In the genomic region with DNA sequence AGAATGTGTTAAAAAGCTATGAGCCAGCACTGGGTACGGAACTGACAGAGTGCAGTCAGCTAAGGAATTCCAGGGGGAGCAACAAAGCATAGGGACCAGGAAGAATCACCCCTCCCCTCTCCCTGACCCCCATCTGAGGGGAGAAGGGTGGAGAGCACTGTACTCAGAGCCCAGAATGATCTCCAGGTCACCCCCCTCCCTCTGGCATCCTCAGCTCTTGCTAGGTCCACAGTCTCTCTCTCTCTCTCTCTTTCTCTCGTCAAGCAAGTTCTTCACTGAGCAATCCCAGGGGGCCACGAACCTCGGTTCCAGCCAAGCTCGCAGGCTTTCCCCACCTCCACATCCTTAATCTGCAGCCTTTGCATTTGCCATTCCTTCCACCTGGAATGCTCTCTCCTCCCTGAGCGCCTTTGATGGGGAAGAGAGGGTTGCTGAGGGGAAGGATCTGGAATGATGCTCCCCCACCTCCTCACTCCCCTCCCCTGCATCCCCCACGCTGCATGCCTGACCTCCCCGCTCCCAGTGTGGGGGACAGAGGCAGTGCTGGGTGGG, we compare ENCODE assay signal across 10 cellular contexts. TPM values are rescaled to one million over a fixed set of nuclear protein-coding genes. Genes with fewer than 3 reads are reported as not detected.
DNase-seq lines count a peak whose midpoint lies in the region; ATAC-seq and TF ChIP-seq lines count a peak whose summit lies in the region.
"Had no signal": no experiment of that assay in that cellular context is flagged by ENCODE, and none has a peak within 500 bp of the region (broad histone marks: within the 10 kb centered on the region; RNA-seq: fewer than 3 reads in every experiment).

No MANE protein-coding gene starts in this region.

- H2AFZ ChIP-seq in Karpas-422 (ENCODE audit: low read length), result no peak overlapping the region

- peaks cover 4% of the 10 kb centered on the region for H3K4me1 ChIP-seq in A673 (ENCODE audit: insufficient read depth, low read length, poor library complexity, severe bottlenecking)
- peaks cover 6% of the 10 kb centered on the region for H3K4me1 ChIP-seq in Karpas-422 (ENCODE audit: low read length)

- TF ChIP-seq CTCF in A673 (conservative IDR thresholded peaks at IDR 0.05; ENCODE audit: low read depth, low read length) (no peak), choroid plexus epithelial cell (conservative IDR thresholded peaks at IDR 0.05; ENCODE audit: low read depth, low read length) (peak; percentile 49)

- H3K4me3 ChIP-seq in A673 (ENCODE audit: low read depth, low read length, poor library complexity, severe bottlenecking) (peak overlapping the region; percentile 11), Karpas-422 (ENCODE audit: low read length) (no peak overlapping the region; the same call in 1 of the 2 replicates), choroid plexus epithelial cell (ENCODE audit: low read depth, low read length) (peak overlapping the region; percentile 17)

- H3K27me3 ChIP-seq in A673 (replicated peaks; ENCODE audit: insufficient read depth, low read depth, low read length, poor library complexity) (no peaks in the 10 kb centered on the region), Karpas-422 (ENCODE audit: low read length) (no peaks in the 10 kb centered on the region)

- no peaks in the 10 kb centered on the region for H3K36me3 ChIP-seq in A673 (ENCODE audit: insufficient read depth, low read length, poor library complexity, severe bottlenecking)
- no peaks in the 10 kb centered on the region for H3K36me3 ChIP-seq in Karpas-422 (ENCODE audit: insufficient read depth, low read length)

- H4K20me1 ChIP-seq in Karpas-422 (ENCODE audit: insufficient read depth, low read depth, low read length), result no peaks in the 10 kb centered on the region

- BruUV-seq in A673 (replicated peaks; lab: Mats Ljungman, UMichigan), result no TSS peak

- POLR2A ChIA-PET in A673 (lab: Charles Lee; ENCODE audit: low non-redundant PET), result interaction anchor here (0.6 kb wide), 2 partner anchors 60 to 272 kb away, joined by 3 to 11 read pairs; no protein-coding TSS in a partner anchor

- peak overlapping the region; percentile 42 for H3K4me2 ChIP-seq in Karpas-422 (ENCODE audit: low read depth, low read length, poor library complexity, severe bottlenecking)

- H3K79me2 ChIP-seq in Karpas-422 (ENCODE audit: low read length), result no peaks in the 10 kb centered on the region

- no peak for ATAC-seq in GM18520 (IDR thresholded peaks at IDR 0.05; ENCODE audit: unreplicated experiment)

- DNase-seq in A673 (ENCODE audit: low spot score) (peak; percentile 52), Karpas-422 (no peak), choroid plexus epithelial cell (ENCODE audit: low read depth) (peak; percentile 52), kidney glomerular epithelial cell (lab: John Stamatoyannopoulos, UW) (peak; percentile 52), LoVo (ENCODE audit: low spot score) (no peak), SW480 (ENCODE audit: low spot score) (no peak), HUDEP-2 (lab: John Stamatoyannopoulos, UW; ENCODE audit: unreplicated experiment in 76 of 76) (no peak)
- DNase-seq: activated B cell treated with CpG ODN at 0.5 μM for 24 hours; effector CD4-positive, alpha-beta T cell had no signal

- H3K9me3 ChIP-seq in A673 (ENCODE audit: low read depth, low read length, poor library complexity, severe bottlenecking) (no peaks in the 10 kb centered on the region), Karpas-422 (ENCODE audit: low read length) (no peaks in the 10 kb centered on the region)

- no peaks in the 10 kb centered on the region for H3K9me2 ChIP-seq in Karpas-422 (replicated peaks; ENCODE audit: insufficient read depth, low read length)

- H3K27ac ChIP-seq in A673 (ENCODE audit: low read depth, low read length, poor library complexity, severe bottlenecking) (no peak overlapping the region), Karpas-422 (ENCODE audit: low read length) (no peak overlapping the region)

- intact Hi-C loops in A673 (cut with micrococcal nuclease; ENCODE audit: unreplicated experiment), result no loop called here

- no peak overlapping the region for H3K9ac ChIP-seq in Karpas-422 (ENCODE audit: low read length)

- CTCF ChIA-PET in A673 (lab: Charles Lee), result interaction anchor here (0.6 kb wide), 1 partner anchor 173 kb away, joined by 3 read pairs; no protein-coding TSS in a partner anchor

RNA-seq across cellular contexts. Expression of a gene that starts 6.7 kb away (rescaled TPM):
- 131 and 133 TPM in 2 replicates for total RNA-seq in A673 (2021)
- 20.2 and 21.7 TPM in 2 replicates for total RNA-seq in Karpas-422 (2014; rRNA removed; shearing (Covaris generic); ENCODE audit: low replicate concordance)

Comparison
In these comparisons a context has a peak if more than half of its experiments do, and no peak if none do; other contexts are left out.
1. DNase-seq: peak in A673 (single experiment), choroid plexus epithelial cell (single experiment) and kidney glomerular epithelial cell (single experiment); none in Karpas-422 (single experiment), LoVo (single experiment), SW480 (single experiment) and HUDEP-2 (0 of 76).